16 cellular contexts compared by ENCODE assay signal in the genomic region with DNA sequence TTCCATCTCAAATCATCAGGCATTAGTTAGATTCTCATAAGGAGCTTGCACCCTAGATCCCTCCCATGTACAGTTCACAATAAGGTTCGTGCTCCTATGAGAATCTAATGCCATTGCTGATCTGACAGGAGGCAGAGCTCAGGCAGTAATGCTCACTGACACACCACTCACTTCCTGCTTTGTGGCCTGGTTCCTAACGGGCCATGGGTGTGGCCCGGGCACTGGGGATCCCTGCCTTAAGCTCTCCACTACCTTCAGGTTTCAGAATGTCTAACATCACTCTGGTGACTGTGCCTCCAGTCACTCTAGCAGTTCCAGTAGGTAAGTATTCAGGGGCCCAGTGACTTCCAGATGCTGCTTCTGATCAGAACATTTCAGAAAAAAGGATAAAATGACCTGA.
A peak's percentile ranks its signal among the peaks of the same experiment; 100 is the strongest.
DNase-seq lines count a peak whose midpoint lies in the region; ATAC-seq and TF ChIP-seq lines count a peak whose summit lies in the region.
"Had no signal": no experiment of that assay in that cellular context is flagged by ENCODE, and none has a peak within 500 bp of the region (broad histone marks: within the 10 kb centered on the region; RNA-seq: fewer than 3 reads in every experiment).

No MANE protein-coding gene starts in this region.

- no peaks in the 10 kb centered on the region for H3K4me1 ChIP-seq in mucosa of descending colon (ENCODE audit: low read depth)
- H3K4me1 ChIP-seq: sigmoid colon had no signal

- ATAC-seq in stimulated activated naive CD8-positive, alpha-beta T cell treated with anti-CD3 and anti-CD28 coated beads, Interleukin-15, amount 100 ng/mL, for 72 hours = peak; percentile 33
- ATAC-seq in stimulated activated naive CD8-positive, alpha-beta T cell treated with anti-CD3 and anti-CD28 coated beads, Interleukin-15, Interleukin-2, amounts not matched to agents 100 U/mL and 50 U/mL, for 24 hours = no peak
- peak; percentile 50 for ATAC-seq in HG03520 (IDR thresholded peaks at IDR 0.05; ENCODE audit: unreplicated experiment)
- ATAC-seq in mucosa of descending colon = no peak
- ATAC-seq in HG03354 (IDR thresholded peaks at IDR 0.05; ENCODE audit: poor library complexity, severe bottlenecking, unreplicated experiment) = no peak
- ATAC-seq: left lobe of liver had no signal

- H3K4me1 Mint-ChIP-seq in stimulated activated naive CD8-positive, alpha-beta T cell treated with anti-CD3 and anti-CD28 coated beads, Interleukin-15, amount 100 ng/mL, for 72 hours = no peaks in the 10 kb centered on the region

- H3K9me3 Mint-ChIP-seq in stimulated activated naive CD8-positive, alpha-beta T cell treated with anti-CD3 and anti-CD28 coated beads, Interleukin-15, amount 100 ng/mL, for 72 hours = no peaks in the 10 kb centered on the region

- intact Hi-C loops in mucosa of descending colon (cut with DNase I, micrococcal nuclease) = no loop called here

- no peaks in the 10 kb centered on the region for H3K9me3 ChIP-seq in mucosa of descending colon
- H3K9me3 ChIP-seq: sigmoid colon, thoracic aorta had no signal

- TF ChIP-seq CTCF in mucosa of descending colon (IDR thresholded peaks at IDR 0.05) = no peak

- H3K4me3 Mint-ChIP-seq in stimulated activated naive CD8-positive, alpha-beta T cell treated with anti-CD3 and anti-CD28 coated beads, Interleukin-15, amount 100 ng/mL, for 72 hours = no peak overlapping the region

- no peaks in the 10 kb centered on the region for H3K36me3 ChIP-seq in mucosa of descending colon (ENCODE audit: low read depth)
- H3K36me3 ChIP-seq: sigmoid colon, thoracic aorta had no signal

- no peak overlapping the region for H3K4me3 ChIP-seq in mucosa of descending colon
- H3K4me3 ChIP-seq: sigmoid colon, thoracic aorta had no signal

- H3K27me3 Mint-ChIP-seq in stimulated activated naive CD8-positive, alpha-beta T cell treated with anti-CD3 and anti-CD28 coated beads, Interleukin-15, amount 100 ng/mL, for 72 hours = peaks cover 10% of the 10 kb centered on the region

- H3K27ac Mint-ChIP-seq in stimulated activated naive CD8-positive, alpha-beta T cell treated with anti-CD3 and anti-CD28 coated beads, Interleukin-15, amount 100 ng/mL, for 72 hours = no peak overlapping the region

- no peak for DNase-seq in stimulated activated naive CD8-positive, alpha-beta T cell treated with anti-CD3 and anti-CD28 coated beads, Interleukin-15, amount 100 ng/mL, for 72 hours
- no peak for DNase-seq in stimulated activated naive CD8-positive, alpha-beta T cell treated with anti-CD3 and anti-CD28 coated beads, Interleukin-15, Interleukin-2, amounts not matched to agents 100 U/mL and 50 U/mL, for 24 hours
- peak; percentile 16 for DNase-seq in SIG-M5 (lab: John Stamatoyannopoulos, UW)
- no peak for DNase-seq in activated T-cell treated with anti-CD3 and anti-CD28 coated beads for 4 hours
- DNase-seq in mucosa of descending colon = no peak
- no peak for DNase-seq in dermis blood vessel endothelial cell
- DNase-seq: foreskin melanocyte, KBM-7, NCI-H146, nucleus accumbens, SHP77, sigmoid colon had no signal

Comparison
In these comparisons a context has a peak if more than half of its experiments do, and no peak if none do; other contexts are left out.
1. ATAC-seq: peak in stimulated activated naive CD8-positive, alpha-beta T cell treated with anti-CD3 and anti-CD28 coated beads, Interleukin-15, amount 100 ng/mL, for 72 hours (single experiment) and HG03520 (single experiment); none in stimulated activated naive CD8-positive, alpha-beta T cell treated with anti-CD3 and anti-CD28 coated beads, Interleukin-15, Interleukin-2, amounts not matched to agents 100 U/mL and 50 U/mL, for 24 hours (single experiment), mucosa of descending colon (single experiment) and HG03354 (single experiment).